ENCODE assay signal across 2 cellular contexts in genomic region chr2:10028407-10028987, GRCh38.
A peak's percentile ranks its signal among the peaks of the same experiment; 100 is the strongest.
TF ChIP-seq lines count a peak whose summit lies in the region.

No MANE protein-coding gene starts in this region.

TF ChIP-seq in HCT116, 20 proteins besides CTCF, POLR2A, EP300 and RAD21:
- TF ChIP-seq ZNF274 (IDR thresholded peaks at IDR 0.05; ENCODE audit: low read depth, low read length): no peak
- TF ChIP-seq ZFX (IDR thresholded peaks at IDR 0.05): no peak
- TF ChIP-seq EGR1 (IDR thresholded peaks at IDR 0.05; ENCODE audit: low read depth): no peak
- TF ChIP-seq CBX3 (IDR thresholded peaks at IDR 0.05; ENCODE audit: low read depth): no peak
- no peak for TF ChIP-seq MAX (IDR thresholded peaks at IDR 0.05)
- no peak for TF ChIP-seq SIN3A (IDR thresholded peaks at IDR 0.05; ENCODE audit: low read depth)
- TF ChIP-seq TCF7L2 (IDR thresholded peaks at IDR 0.05; ENCODE audit: borderline replicate concordance, extremely low read depth, insufficient read depth, insufficient read length): no peak
- TF ChIP-seq ZBTB33 (IDR thresholded peaks at IDR 0.05; ENCODE audit: extremely low read depth, insufficient replicate concordance, low read length): no peak
- TF ChIP-seq CEBPB (IDR thresholded peaks at IDR 0.05; ENCODE audit: low read depth): no peak
- TF ChIP-seq SP1 (IDR thresholded peaks at IDR 0.05; ENCODE audit: low read depth): no peak
- TF ChIP-seq ATF3 (IDR thresholded peaks at IDR 0.05): no peak
- TF ChIP-seq POLR2AphosphoS5 (IDR thresholded peaks at IDR 0.05; ENCODE audit: low read depth, low read length): no peak
- no peak for TF ChIP-seq FOSL1 (IDR thresholded peaks at IDR 0.05; ENCODE audit: low read depth)

TF ChIP-seq in GM12878, 131 proteins besides CTCF, POLR2A, EP300 and RAD21:
- TF ChIP-seq IKZF2 (IDR thresholded peaks at IDR 0.05): no peak
- peak; percentile 11; the same call in 1 of the 2 replicates for TF ChIP-seq SMC3 (IDR thresholded peaks at IDR 0.05; ENCODE audit: borderline replicate concordance, low read length)
